Comparison of ENCODE assay signal across 8 cellular contexts in genomic region chr14:75278422-75279152, GRCh38.
DNase-seq lines count a peak whose midpoint lies in the region; ATAC-seq and TF ChIP-seq lines count a peak whose summit lies in the region.

FOS (plus strand) TSS chr14:75278828; CDS start chr14:75278983, 155 bp downstream.

- DNase-seq in AG10803 (ENCODE audit: low read depth) = peak; percentile 95
- DNase-seq in NCI-H446 (lab: John Stamatoyannopoulos, UW) = peak; percentile 82 to 86
- peak; percentile 83 for DNase-seq in activated CD4-positive, CD25-positive, alpha-beta regulatory T cell treated with anti-CD3 and anti-CD28 coated beads, Interleukin-2, amount 50 U/mL, for 16 hours (ENCODE audit: low read depth, low spot score)
- peak; percentile 95 for DNase-seq in central memory CD8-positive, alpha-beta T cell (ENCODE audit: low spot score in 2 of 2)
- DNase-seq in islet precursor cell = peak; percentile 96
- peak; percentile 78 for DNase-seq in stimulated activated CD4-positive, alpha-beta T cell treated with anti-CD3 and anti-CD28 coated beads, Interleukin-12 subunit alpha, Interleukin-12 subunit beta, amount 100 ng/mL, for 4 hours

- H3K4me3 ChIP-seq in AG10803 (ENCODE audit: low read length) = peak within 1 kb of the TSS; percentile 96

- H3K27ac Mint-ChIP-seq in central memory CD8-positive, alpha-beta T cell (ENCODE audit: low read depth) = peak within 1 kb of the TSS; percentile 98

- H3K4me3 Mint-ChIP-seq in central memory CD8-positive, alpha-beta T cell = peak within 1 kb of the TSS; percentile 95

- ATAC-seq in GM19043 (IDR thresholded peaks at IDR 0.05; ENCODE audit: low read depth, unreplicated experiment) (peak; percentile 92), HG03342 (IDR thresholded peaks at IDR 0.05; ENCODE audit: unreplicated experiment) (peak; percentile 70)
- peak; percentile 61 for ATAC-seq in central memory CD8-positive, alpha-beta T cell (replicated peaks; ENCODE audit: extremely low read depth, poor library complexity, severe bottlenecking)

- H3K9me3 Mint-ChIP-seq in central memory CD8-positive, alpha-beta T cell = no peaks in the 10 kb centered on the region

- 0 out of 2 replicates have a peak, but pooled peaks have one; percentile 2 for TF ChIP-seq CTCF in AG10803 (conservative IDR thresholded peaks at IDR 0.05; ENCODE audit: low read length)

- peaks cover 31% of the 10 kb centered on the region for H3K27me3 Mint-ChIP-seq in central memory CD8-positive, alpha-beta T cell

- peaks cover 71% of the 10 kb centered on the region for H3K36me3 Mint-ChIP-seq in central memory CD8-positive, alpha-beta T cell (ENCODE audit: insufficient read depth)

- peaks cover 61% of the 10 kb centered on the region for H3K4me1 Mint-ChIP-seq in central memory CD8-positive, alpha-beta T cell

Comparison
In these comparisons a context has a peak if more than half of its experiments do, and no peak if none do; other contexts are left out.
1. Peak in every context shown above with its lines: DNase-seq, ATAC-seq and H3K4me3 ChIP-seq.